Comparison of ENCODE assay signal across 26 cellular contexts in genomic region chr5:121462441-121462840, GRCh38.
DNase-seq lines count a peak whose midpoint lies in the region; ATAC-seq, FAIRE-seq and TF ChIP-seq lines count a peak whose summit lies in the region.
"Had no signal": no experiment of that assay in that cellular context is flagged by ENCODE, and none has a peak within 500 bp of the region (broad histone marks: within the 10 kb centered on the region; RNA-seq: fewer than 3 reads in every experiment).

No MANE protein-coding gene starts in this region.

- H3K4me1 ChIP-seq in A673 (ENCODE audit: insufficient read depth, low read length, poor library complexity, severe bottlenecking) (no peaks in the 10 kb centered on the region), H1 (replicated peaks in 1 of 4; ENCODE audit: control insufficient read depth in 3 of 4, insufficient read depth in 4 of 4, low read length in 3 of 4) (no peaks in the 10 kb centered on the region)
- H3K4me1 ChIP-seq: BE2C; BLaER1 treated with 17β-estradiol and CSF1 and Interleukin-3, amounts not matched to agents 10 nM and 100 nM; HAP-1 had no signal

- H4K5ac ChIP-seq in H1 (ENCODE audit: insufficient read length, low read depth, low read length) = no peak overlapping the region

- H3K9ac ChIP-seq in H1 (replicated peaks in 1 of 4; ENCODE audit: extremely low read depth in 1 of 4, low read depth in 3 of 4, low read length in 3 of 4) = no peak overlapping the region
- H3K9ac ChIP-seq: BLaER1 treated with 17β-estradiol and CSF1 and Interleukin-3, amounts not matched to agents 10 nM and 100 nM; GM23248 had no signal

- H2AFZ ChIP-seq in H1 (ENCODE audit: low read length) = no peak overlapping the region
- H2AFZ ChIP-seq: GM23248 had no signal

- no peak overlapping the region for H2BK15ac ChIP-seq in H1 (ENCODE audit: low read length)

- H3K79me2 ChIP-seq in H1 (ENCODE audit: control insufficient read depth in 1 of 2, insufficient read depth in 2 of 2, low read length in 2 of 2) = no peaks in the 10 kb centered on the region

- no peak overlapping the region for H2BK20ac ChIP-seq in H1 (ENCODE audit: low read length)

- TF ChIP-seq EP300 in H1 (IDR thresholded peaks at IDR 0.05; ENCODE audit: borderline replicate concordance in 1 of 2, low read depth in 2 of 2, low read length in 2 of 2) = no peak

- TF ChIP-seq CTCF in A673 (conservative IDR thresholded peaks at IDR 0.05; ENCODE audit: low read depth, low read length) = 0 out of 2 replicates have a peak, but pooled peaks have one; percentile 15
- TF ChIP-seq CTCF in H1 (IDR thresholded peaks at IDR 0.05; ENCODE audit: control extremely low read depth in 1 of 3, insufficient read depth in 1 of 3, low read depth in 1 of 3, low read length in 3 of 3) = no peak

- DNase-seq in A673 (ENCODE audit: low spot score) (no peak), HT1080 (ENCODE audit: low read depth) (peak; percentile 3), H1 (ENCODE audit: low read depth in 1 of 2, low spot score in 2 of 2) (no peak), globus pallidus (ENCODE audit: low spot score) (peak; percentile 8), NCI-H2081 treated with DMSO at 0.1 percent for 48 hours (lab: John Stamatoyannopoulos, UW) (no peak), GM12891 (ENCODE audit: insufficient read length, low spot score) (no peak), hippocampal formation (lab: John Stamatoyannopoulos, UW) (no peak)
- DNase-seq: ACHN; AML-193; BE2C; Calu3; CD4-positive, alpha-beta T cell; CD8-positive, alpha-beta memory T cell; COR-L47; DMS53; DMS79 treated with DMSO at 0.1 percent for 48 hours; GF-D8; GM23248; HFFc6 had no signal

- no peak overlapping the region for H2BK12ac ChIP-seq in H1 (ENCODE audit: low read depth, low read length)

- no peak overlapping the region for H2BK120ac ChIP-seq in H1 (replicated peaks; ENCODE audit: low read depth, low read length)

- no peaks in the 10 kb centered on the region for H3K23me2 ChIP-seq in H1 (ENCODE audit: low read depth, low read length)

- H3K36me3 ChIP-seq in A673 (ENCODE audit: insufficient read depth, low read length, poor library complexity, severe bottlenecking) (no peaks in the 10 kb centered on the region), H1 (ENCODE audit: control insufficient read depth in 2 of 4, insufficient read depth in 4 of 4, low read length in 3 of 4) (no peaks in the 10 kb centered on the region)
- H3K36me3 ChIP-seq: BE2C; BLaER1 treated with 17β-estradiol and CSF1 and Interleukin-3, amounts not matched to agents 10 nM and 100 nM; HAP-1 had no signal

- no peak for TF ChIP-seq POLR2A in H1 (IDR thresholded peaks at IDR 0.05; ENCODE audit: control extremely low read depth in 1 of 2, low read depth in 2 of 2, low read length in 2 of 2)
- no peak for TF ChIP-seq POLR2A in GM12891 (IDR thresholded peaks at IDR 0.05; ENCODE audit: low read depth, low read length)

- POLR2A ChIA-PET in A673 (lab: Charles Lee; ENCODE audit: low non-redundant PET) = no interaction called here
- POLR2A ChIA-PET in H1 (lab: Charles Lee; ENCODE audit: partially characterized antibody) = no interaction called here

- H4K20me1 ChIP-seq in H1 (replicated peaks in 1 of 2; ENCODE audit: control insufficient read depth in 1 of 2, insufficient read depth in 2 of 2, low read length in 2 of 2) = no peaks in the 10 kb centered on the region
- H4K20me1 ChIP-seq: BLaER1 treated with 17β-estradiol and CSF1 and Interleukin-3, amounts not matched to agents 10 nM and 100 nM had no signal

- intact Hi-C loops in A673 (cut with micrococcal nuclease; ENCODE audit: unreplicated experiment) = no loop called here

- H3K56ac ChIP-seq in H1 (replicated peaks; ENCODE audit: insufficient read length, low read depth, low read length) = no peak overlapping the region

- CTCF ChIA-PET in A673 (lab: Charles Lee) = no interaction called here
- CTCF ChIA-PET in H1 (lab: Charles Lee; ENCODE audit: partially characterized antibody) = interaction anchor here (0.9 to 1.2 kb wide), 2 partner anchors 420 to 646 kb away, joined by 3 to 4 read pairs; no protein-coding TSS in a partner anchor

- no peak overlapping the region for H3K27ac ChIP-seq in A673 (ENCODE audit: low read depth, low read length, poor library complexity, severe bottlenecking)
- no peak overlapping the region for H3K27ac ChIP-seq in H1 (ENCODE audit: low read depth, low read length)
- H3K27ac ChIP-seq: 22Rv1; BLaER1 treated with 17β-estradiol and CSF1 and Interleukin-3, amounts not matched to agents 10 nM and 100 nM; GM23248 had no signal

- H3K14ac ChIP-seq in H1 (ENCODE audit: insufficient read length) = no peak overlapping the region

- no peak overlapping the region for H4K8ac ChIP-seq in H1 (ENCODE audit: extremely low read depth, insufficient read depth, low read length)

- TF ChIP-seq RAD21 in H1 (IDR thresholded peaks at IDR 0.05 in 1 of 2, conservative IDR thresholded peaks at IDR 0.05 in 1 of 2; ENCODE audit: low read depth in 2 of 2, low read length in 2 of 2) = 0 out of 4 replicates have a peak, but pooled peaks have one; percentile 1 to 5

- H3K79me1 ChIP-seq in H1 (ENCODE audit: low read depth, low read length) = no peaks in the 10 kb centered on the region

- FAIRE-seq in H1 (lab: Jason Lieb, UNC) (no peak), GM12891 (lab: Jason Lieb, UNC) (no peak)
- FAIRE-seq: GM12892, GM19239, H54 had no signal

- H3K27me3 ChIP-seq in A673 (replicated peaks; ENCODE audit: insufficient read depth, low read depth, low read length, poor library complexity) (no peaks in the 10 kb centered on the region), H1 (replicated peaks in 1 of 4; ENCODE audit: control insufficient read depth in 3 of 4, extremely low read depth in 1 of 4, insufficient read depth in 3 of 4, low read length in 3 of 4) (no peaks in the 10 kb centered on the region)
- H3K27me3 ChIP-seq: BE2C; BLaER1 treated with 17β-estradiol and CSF1 and Interleukin-3, amounts not matched to agents 10 nM and 100 nM had no signal

- H3K9me3 ChIP-seq in A673 (ENCODE audit: low read depth, low read length, poor library complexity, severe bottlenecking) (no peaks in the 10 kb centered on the region), H1 (ENCODE audit: insufficient read depth in 2 of 2, low read depth in 1 of 2, low read length in 1 of 2) (no peaks in the 10 kb centered on the region)
- H3K9me3 ChIP-seq: BE2C; BLaER1 treated with 17β-estradiol and CSF1 and Interleukin-3, amounts not matched to agents 10 nM and 100 nM; HAP-1 had no signal

- no peak for ATAC-seq in GM18909 (IDR thresholded peaks at IDR 0.05; ENCODE audit: poor library complexity, unreplicated experiment)

- H2AK5ac ChIP-seq in H1 (ENCODE audit: low read depth, low read length) = no peak overlapping the region

- no peak overlapping the region for H3K4me3 ChIP-seq in A673 (ENCODE audit: low read depth, low read length, poor library complexity, severe bottlenecking)
- H3K4me3 ChIP-seq in H1 (ENCODE audit: extremely low read depth in 1 of 4, insufficient read depth in 2 of 4, low read depth in 3 of 4, low read length in 4 of 4) = no peak overlapping the region
- H3K4me3 ChIP-seq: BLaER1 treated with 17β-estradiol and CSF1 and Interleukin-3, amounts not matched to agents 10 nM and 100 nM; GM23248; HAP-1 had no signal

- no TSS peak for BruUV-seq in A673 (replicated peaks; lab: Mats Ljungman, UMichigan)

- no peak overlapping the region for H3K23ac ChIP-seq in H1 (ENCODE audit: insufficient read length)

- H2BK5ac ChIP-seq in H1 (ENCODE audit: low read depth, low read length) = no peak overlapping the region

- WGBS in H1 (ENCODE audit: extremely low coverage in 1 of 2, insufficient coverage in 1 of 2, insufficient read length in 1 of 2, insufficient replicate concordance in 2 of 2, low coverage in 1 of 2, low lambda C conversion rate in 2 of 2, missing lambda C conversion rate in 1 of 2), 2 experiments = 73% methylated on average over 3 of the region's 3 CpGs; no CpG with 5 or more reads in 1 of the 2 experiments

- no peak overlapping the region for H3K4ac ChIP-seq in H1 (replicated peaks; ENCODE audit: insufficient read length, low read depth, low read length)

- H4K91ac ChIP-seq in H1 (replicated peaks; ENCODE audit: insufficient read length, low read length) = no peak overlapping the region

- H3K18ac ChIP-seq in H1 (ENCODE audit: extremely low read depth, low read length) = no peak overlapping the region

- no peak overlapping the region for H3K4me2 ChIP-seq in H1 (ENCODE audit: insufficient read depth in 1 of 2, low read depth in 2 of 2, low read length in 2 of 2)
- H3K4me2 ChIP-seq: BLaER1 treated with 17β-estradiol and CSF1 and Interleukin-3, amounts not matched to agents 10 nM and 100 nM had no signal

TF ChIP-seq in H1, 55 proteins besides CTCF, POLR2A, EP300 and RAD21:
- no peak for TF ChIP-seq USF2 (IDR thresholded peaks at IDR 0.05; ENCODE audit: low read length)

TF ChIP-seq in GM12891, 5 proteins besides CTCF, POLR2A, EP300 and RAD21:
- TF ChIP-seq POU2F2 (IDR thresholded peaks at IDR 0.05; ENCODE audit: low read depth, low read length) (no peak), TAF1 (IDR thresholded peaks at IDR 0.05; ENCODE audit: low read depth, low read length) (no peak), SPI1 (IDR thresholded peaks at IDR 0.05; ENCODE audit: low read depth, low read length) (no peak), PAX5 (IDR thresholded peaks at IDR 0.05; ENCODE audit: insufficient read depth, low read length, severe bottlenecking) (no peak), POLR2AphosphoS5 (IDR thresholded peaks at IDR 0.05; ENCODE audit: low read depth, low read length) (no peak)

Comparison
In these comparisons a context has a peak if more than half of its experiments do, and no peak if none do; other contexts are left out.
1. DNase-seq: peak in HT1080 (single experiment) and globus pallidus (single experiment); none in A673 (single experiment), H1 (0 of 2), NCI-H2081 treated with DMSO at 0.1 percent for 48 hours (single experiment), GM12891 (single experiment) and hippocampal formation (0 of 2).